ENCODE assay signal across 28 cellular contexts in the genomic region with DNA sequence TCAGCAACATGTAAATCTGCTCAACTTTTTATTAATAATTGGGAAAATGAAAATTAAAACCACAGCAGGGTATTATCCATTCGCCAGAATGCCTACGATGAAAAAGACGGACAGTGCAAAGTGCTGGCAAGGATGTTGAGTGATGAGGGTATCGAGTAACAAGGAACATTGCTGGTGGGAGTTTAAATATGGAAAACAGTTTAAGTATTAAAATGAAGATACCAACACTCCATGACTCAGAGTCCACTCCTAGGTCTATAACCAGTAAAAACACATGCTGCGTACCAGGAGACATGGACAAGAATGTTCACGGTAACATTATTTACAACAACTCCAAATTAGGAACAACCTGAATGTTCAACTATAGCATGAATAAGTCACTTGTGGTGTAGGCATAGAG. TPM values are rescaled to one million over a fixed set of nuclear protein-coding genes. Genes with fewer than 3 reads are reported as not detected.
DNase-seq lines count a peak whose midpoint lies in the region; ATAC-seq lines count a peak whose summit lies in the region.
"Had no signal": no experiment of that assay in that cellular context is flagged by ENCODE, and none has a peak within 500 bp of the region (broad histone marks: within the 10 kb centered on the region; RNA-seq: fewer than 3 reads in every experiment).

No MANE protein-coding gene starts in this region.

- peaks cover 5% of the 10 kb centered on the region for H3K36me3 Mint-ChIP-seq in activated naive CD4-positive, alpha-beta T cell treated with anti-CD3 and anti-CD28 coated beads, Interleukin-2, amount 50 U/mL, for 24 hours
- peaks cover 28% of the 10 kb centered on the region for H3K36me3 Mint-ChIP-seq in activated naive CD4-positive, alpha-beta T cell treated with anti-CD3 and anti-CD28 coated beads, Interleukin-2, amount 10 ng/mL, durations not matched to agents 7 days and 5 days
- H3K36me3 Mint-ChIP-seq in T-cell (peaks cover 3% of the 10 kb centered on the region), immature natural killer cell (peaks cover 0 to 4% (median 0%) of the 10 kb centered on the region in 3 donors)
- H3K36me3 Mint-ChIP-seq in stimulated activated memory B cell treated with anti-CD40 and anti-IgM and Interleukin-4, amounts not matched to agents 10 μg/mL and 1 μg/mL and 100 μg/mL, for 72 hours: peaks cover 15% of the 10 kb centered on the region

- H3K27me3 Mint-ChIP-seq in activated naive CD4-positive, alpha-beta T cell treated with anti-CD3 and anti-CD28 coated beads, Interleukin-2, amount 50 U/mL, for 24 hours: no peaks in the 10 kb centered on the region
- H3K27me3 Mint-ChIP-seq in activated naive CD4-positive, alpha-beta T cell treated with anti-CD3 and anti-CD28 coated beads, Interleukin-2, amount 10 ng/mL, durations not matched to agents 7 days and 5 days: no peaks in the 10 kb centered on the region
- H3K27me3 Mint-ChIP-seq in T-cell (no peaks in the 10 kb centered on the region), immature natural killer cell (ENCODE audit: low read depth in 3 of 3) (peaks cover 0 to 2% (median 2%) of the 10 kb centered on the region in 3 donors)
- H3K27me3 Mint-ChIP-seq in stimulated activated memory B cell treated with anti-CD40 and anti-IgM and Interleukin-4, amounts not matched to agents 10 μg/mL and 1 μg/mL and 100 μg/mL, for 72 hours: no peaks in the 10 kb centered on the region

- peak overlapping the region; percentile 87 for H3K27ac Mint-ChIP-seq in activated naive CD4-positive, alpha-beta T cell treated with anti-CD3 and anti-CD28 coated beads, Interleukin-2, amount 50 U/mL, for 24 hours
- no peak overlapping the region for H3K27ac Mint-ChIP-seq in activated naive CD4-positive, alpha-beta T cell treated with anti-CD3 and anti-CD28 coated beads, Interleukin-2, amount 10 ng/mL, durations not matched to agents 7 days and 5 days
- H3K27ac Mint-ChIP-seq in T-cell (peak overlapping the region; percentile 80 to 89), immature natural killer cell (peak overlapping the region in 5 of 6 donors; percentile 12 to 80 (median 44))
- peak overlapping the region; percentile 66 for H3K27ac Mint-ChIP-seq in stimulated activated memory B cell treated with anti-CD40 and anti-IgM and Interleukin-4, amounts not matched to agents 10 μg/mL and 1 μg/mL and 100 μg/mL, for 72 hours
- H3K27ac Mint-ChIP-seq: HFFc6 had no signal

- POLR2A ChIA-PET in T-cell (lab: Charles Lee): interaction anchor here in 1 of 2 donors (0.7 kb wide), 1 partner anchor 45 kb away, joined by 3 read pairs; no protein-coding TSS in a partner anchor

- ATAC-seq in T-cell (replicated peaks in 1 of 4): no peak
- no peak for ATAC-seq in stimulated activated memory B cell treated with anti-CD40 and anti-IgM and Interleukin-4, amounts not matched to agents 10 μg/mL and 1 μg/mL and 100 μg/mL, for 72 hours
- ATAC-seq: body of pancreas, esophagus mucosa, HepG2 had no signal

- peaks cover 76% of the 10 kb centered on the region for H3K4me1 Mint-ChIP-seq in activated naive CD4-positive, alpha-beta T cell treated with anti-CD3 and anti-CD28 coated beads, Interleukin-2, amount 50 U/mL, for 24 hours
- H3K4me1 Mint-ChIP-seq in activated naive CD4-positive, alpha-beta T cell treated with anti-CD3 and anti-CD28 coated beads, Interleukin-2, amount 10 ng/mL, durations not matched to agents 7 days and 5 days: peaks cover 65% of the 10 kb centered on the region
- H3K4me1 Mint-ChIP-seq in T-cell: peaks cover 66 to 71% (median 71%) of the 10 kb centered on the region in 3 donors
- H3K4me1 Mint-ChIP-seq in immature natural killer cell: peaks cover 42 to 58% of the 10 kb centered on the region in 2 donors
- peaks cover 71% of the 10 kb centered on the region for H3K4me1 Mint-ChIP-seq in stimulated activated memory B cell treated with anti-CD40 and anti-IgM and Interleukin-4, amounts not matched to agents 10 μg/mL and 1 μg/mL and 100 μg/mL, for 72 hours

- H3K9me3 Mint-ChIP-seq in activated naive CD4-positive, alpha-beta T cell treated with anti-CD3 and anti-CD28 coated beads, Interleukin-2, amount 50 U/mL, for 24 hours: no peaks in the 10 kb centered on the region
- H3K9me3 Mint-ChIP-seq in activated naive CD4-positive, alpha-beta T cell treated with anti-CD3 and anti-CD28 coated beads, Interleukin-2, amount 10 ng/mL, durations not matched to agents 7 days and 5 days: no peaks in the 10 kb centered on the region
- H3K9me3 Mint-ChIP-seq in T-cell: no peaks in the 10 kb centered on the region
- H3K9me3 Mint-ChIP-seq in immature natural killer cell: no peaks in the 10 kb centered on the region
- no peaks in the 10 kb centered on the region for H3K9me3 Mint-ChIP-seq in stimulated activated memory B cell treated with anti-CD40 and anti-IgM and Interleukin-4, amounts not matched to agents 10 μg/mL and 1 μg/mL and 100 μg/mL, for 72 hours
- H3K9me3 Mint-ChIP-seq: HFFc6 had no signal

- CTCF ChIA-PET in activated naive CD4-positive, alpha-beta T cell treated with anti-CD3 and anti-CD28 coated beads, Interleukin-2, amount 10 ng/mL, durations not matched to agents 7 days and 5 days (lab: Charles Lee): interaction anchor here (1.0 to 10.4 kb wide), 7 partner anchors 59 to 173 kb away, joined by 3 to 282 read pairs (median 6); partner anchors contain the start of gene UBAC2
- CTCF ChIA-PET in T-cell (lab: Charles Lee): interaction anchor here (1.1 to 11.0 kb wide), 7 partner anchors 7 to 171 kb away, joined by 3 to 246 read pairs (median 8); partner anchors contain the start of genes GPR18 (in 1 of the 2) and UBAC2 (in 1 of the 2)

- no peak for DNase-seq in activated naive CD4-positive, alpha-beta T cell treated with anti-CD3 and anti-CD28 coated beads, Interleukin-2, amount 10 ng/mL, durations not matched to agents 7 days and 5 days
- no peak for DNase-seq in T-cell
- no peak for DNase-seq in immature natural killer cell
- DNase-seq in glomerular visceral epithelial cell (ENCODE audit: extremely low spot score): no peak
- no peak for DNase-seq in GOT3 (lab: John Stamatoyannopoulos, UW)
- DNase-seq in NCI-H510A (lab: John Stamatoyannopoulos, UW): no peak
- DNase-seq: activated CD4-positive, alpha-beta T cell treated with anti-CD3 and anti-CD28 coated beads, Interleukin-2, amount 50 U/mL, for 4 hours; body of pancreas; effector CD8-positive, alpha-beta T cell; foreskin melanocyte; HFFc6; hippocampal formation; left ventricle myocardium superior; NCI-H1417; NCI-H446 treated with DMSO at 0.1 percent for 48 hours; NK-92 treated with Interleukin-12 subunit alpha and Interleukin-12 subunit beta, amount 100 ng/mL, for 24 hours; SJCRH30; small intestine; stimulated activated CD4-positive, alpha-beta T cell treated with anti-CD3 and anti-CD28 coated beads, Interleukin-2, amount 100 ng/mL, for 24 hours; stimulated activated naive CD4-positive, alpha-beta T cell; T-helper 1 cell had no signal

- no peak overlapping the region for H3K4me3 Mint-ChIP-seq in activated naive CD4-positive, alpha-beta T cell treated with anti-CD3 and anti-CD28 coated beads, Interleukin-2, amount 50 U/mL, for 24 hours
- H3K4me3 Mint-ChIP-seq in activated naive CD4-positive, alpha-beta T cell treated with anti-CD3 and anti-CD28 coated beads, Interleukin-2, amount 10 ng/mL, durations not matched to agents 7 days and 5 days: no peak overlapping the region
- H3K4me3 Mint-ChIP-seq in T-cell: no peak overlapping the region
- no peak overlapping the region for H3K4me3 Mint-ChIP-seq in immature natural killer cell
- H3K4me3 Mint-ChIP-seq in stimulated activated memory B cell treated with anti-CD40 and anti-IgM and Interleukin-4, amounts not matched to agents 10 μg/mL and 1 μg/mL and 100 μg/mL, for 72 hours: no peak overlapping the region
- H3K4me3 Mint-ChIP-seq: HFFc6 had no signal

RNA-seq across cellular contexts. Expression of gene GPR18, which starts 5.2 kb away (rescaled TPM):
- total RNA-seq in T-cell: 10 to 100 TPM; 15.2 to 26.7 (median 16.7) TPM
- polyA plus RNA-seq in immature natural killer cell: 10 to 100 TPM; 10.1 to 30.0 (median 21.1) TPM
- total RNA-seq: body of pancreas, Daoy, esophagus mucosa, HepG2, HFFc6, left ventricle myocardium superior, pulmonary artery endothelial cell, SJCRH30 had no signal
- polyA plus RNA-seq: AG04450, HepG2 had no signal

RNA-seq across cellular contexts. Expression of gene GPR183, which starts 43.8 kb away (rescaled TPM):
- total RNA-seq in T-cell: 100 to 1,000 TPM in 3 of 5 donors, 10 to 100 TPM in 2; 69.9 to 152 (median 100) TPM
- polyA plus RNA-seq in immature natural killer cell: 100 to 1,000 TPM in 1 of 3 donors, 10 to 100 TPM in 2; 63.2 to 154 (median 87.1) TPM
- total RNA-seq: HepG2, pulmonary artery endothelial cell, SJCRH30 had no signal
- polyA plus RNA-seq: HepG2 had no signal
